In genomic region chr14:76810525-76810924, GRCh38 we compare ENCODE assay signal across 13 cellular contexts. TPM values are rescaled to one million over a fixed set of nuclear protein-coding genes. Genes with fewer than 3 reads are reported as not detected.
A peak's percentile ranks its signal among the peaks of the same experiment; 100 is the strongest.
DNase-seq lines count a peak whose midpoint lies in the region; ATAC-seq and TF ChIP-seq lines count a peak whose summit lies in the region.
"Had no signal": no experiment of that assay in that cellular context is flagged by ENCODE, and none has a peak within 500 bp of the region (broad histone marks: within the 10 kb centered on the region; RNA-seq: fewer than 3 reads in every experiment).

No MANE protein-coding gene starts in this region.

- H2AFZ ChIP-seq in PC-3 (ENCODE audit: low read length) (peak overlapping the region; percentile 7), parathyroid adenoma (no peak overlapping the region)

- CTCF ChIA-PET in PC-3 (lab: Charles Lee) = no interaction called here

- no peak overlapping the region for H3K27ac ChIP-seq in DOHH2 (ENCODE audit: low read depth, low read length)
- no peak overlapping the region for H3K27ac ChIP-seq in PC-3 (ENCODE audit: low read length)
- no peak overlapping the region for H3K27ac ChIP-seq in endodermal cell (ENCODE audit: low read depth, low read length)
- no peak overlapping the region for H3K27ac ChIP-seq in parathyroid adenoma

- WGBS in endodermal cell (ENCODE audit: insufficient coverage in 1 of 2, insufficient read length in 1 of 2), 2 experiments = 84 to 87% methylated on average over 3 of the region's 3 CpGs

- ATAC-seq in PC-3 = peak; percentile 3; the same call in 1 of the 2 replicates
- no peak for ATAC-seq in HG03139 (IDR thresholded peaks at IDR 0.05; ENCODE audit: unreplicated experiment)

- H3K4me1 ChIP-seq in DOHH2 (ENCODE audit: control insufficient read depth, low read length) (peaks cover 20% of the 10 kb centered on the region), PC-3 (ENCODE audit: insufficient read depth, low read length) (peaks cover 5% of the 10 kb centered on the region), endodermal cell (ENCODE audit: control insufficient read depth, insufficient read depth, low read length) (no peaks in the 10 kb centered on the region), parathyroid adenoma (peaks cover 7% of the 10 kb centered on the region)

- H3K27ac Mint-ChIP-seq in endodermal cell = no peak overlapping the region

- no peaks in the 10 kb centered on the region for H3K9me3 Mint-ChIP-seq in endodermal cell

- intact Hi-C loops in PC-3 (cut with micrococcal nuclease) = loop anchor here (5.0 kb wide), 2 partner anchors 48 to 152 kb away; partner anchors contain the start of gene VASH1

- H3K27me3 Mint-ChIP-seq in endodermal cell (ENCODE audit: insufficient read depth) = no peaks in the 10 kb centered on the region

- H3K4me2 ChIP-seq in DOHH2 (ENCODE audit: low read length) (peak overlapping the region; percentile 94), PC-3 (ENCODE audit: low read length) (peak overlapping the region; percentile 100), parathyroid adenoma (ENCODE audit: low read length) (no peak overlapping the region)

- H3K4me3 ChIP-seq in DOHH2 (ENCODE audit: low read length) (peak overlapping the region; percentile 91), PC-3 (ENCODE audit: low read length) (peak overlapping the region; percentile 93), endodermal cell (ENCODE audit: low read length) (peak overlapping the region; percentile 90), parathyroid adenoma (ENCODE audit: low read depth, low read length) (peak overlapping the region; percentile 28)

- DNase-seq in PC-3 = no peak
- DNase-seq in endodermal cell = no peak
- no peak for DNase-seq in NCI-H187 (lab: John Stamatoyannopoulos, UW)
- no peak for DNase-seq in NCI-H1417 (lab: John Stamatoyannopoulos, UW)
- DNase-seq in NK-92 (lab: John Stamatoyannopoulos, UW; ENCODE audit: unreplicated experiment) = no peak
- DNase-seq: activated effector memory CD4-positive, alpha-beta T cell treated with Interleukin-2 at 50 U/mL for 16 hours; NCI-H1930; SHP77 treated with DMSO at 0.1 percent for 48 hours; stimulated activated CD8-positive, alpha-beta memory T cell treated with anti-CD3 and anti-CD28 coated beads, Interleukin-4, amount 100 ng/mL, for 48 hours had no signal

- peaks cover 34% of the 10 kb centered on the region for H3K36me3 Mint-ChIP-seq in endodermal cell (ENCODE audit: low read depth)

- BruUV-seq in PC-3 (replicated peaks; lab: Mats Ljungman, UMichigan) = no TSS peak

- H3K9me2 ChIP-seq in DOHH2 (replicated peaks; ENCODE audit: control insufficient read depth, low read length) (no peaks in the 10 kb centered on the region), PC-3 (replicated peaks; ENCODE audit: low read length) (no peaks in the 10 kb centered on the region)

- H3K79me2 ChIP-seq in DOHH2 (ENCODE audit: control insufficient read depth, low read length) = peaks cover 30% of the 10 kb centered on the region
- peaks cover 27% of the 10 kb centered on the region for H3K79me2 ChIP-seq in PC-3 (ENCODE audit: low read length)
- peaks cover 17% of the 10 kb centered on the region for H3K79me2 ChIP-seq in parathyroid adenoma

- H3F3A ChIP-seq in DOHH2 (ENCODE audit: control insufficient read depth, insufficient read depth) = no peaks in the 10 kb centered on the region
- no peaks in the 10 kb centered on the region for H3F3A ChIP-seq in PC-3 (ENCODE audit: low read length, unreplicated experiment)

- H3K9ac ChIP-seq in PC-3 (ENCODE audit: low read length) (no peak overlapping the region; the same call in 1 of the 2 replicates), endodermal cell (ENCODE audit: extremely low read depth, low read length, poor library complexity, severe bottlenecking) (no peak overlapping the region), parathyroid adenoma (no peak overlapping the region)

- H3K36me3 ChIP-seq in DOHH2 (ENCODE audit: control insufficient read depth, low read length) (peaks cover 38% of the 10 kb centered on the region), PC-3 (ENCODE audit: low read depth, low read length) (peaks cover 16% of the 10 kb centered on the region), endodermal cell (ENCODE audit: control insufficient read depth, insufficient read depth, low read length) (peaks cover 37% of the 10 kb centered on the region), parathyroid adenoma (ENCODE audit: control insufficient read depth, insufficient read depth, low read length) (no peaks in the 10 kb centered on the region)

- H3K4me3 Mint-ChIP-seq in endodermal cell = peak overlapping the region; percentile 80

- peaks cover 17% of the 10 kb centered on the region for H3K4me1 Mint-ChIP-seq in endodermal cell

- no peaks in the 10 kb centered on the region for H4K20me1 ChIP-seq in DOHH2 (ENCODE audit: control insufficient read depth, insufficient read depth, low read depth, low read length)
- H4K20me1 ChIP-seq in PC-3 (ENCODE audit: low read length) = no peaks in the 10 kb centered on the region

- H3K9me3 ChIP-seq in DOHH2 (ENCODE audit: control insufficient read depth, insufficient read depth, low read length) (no peaks in the 10 kb centered on the region), PC-3 (ENCODE audit: low read length) (no peaks in the 10 kb centered on the region), endodermal cell (ENCODE audit: control insufficient read depth, low read length) (no peaks in the 10 kb centered on the region), parathyroid adenoma (ENCODE audit: control insufficient read depth, low read length) (no peaks in the 10 kb centered on the region)

- no peaks in the 10 kb centered on the region for H3K27me3 ChIP-seq in DOHH2 (ENCODE audit: control insufficient read depth, low read length)
- H3K27me3 ChIP-seq in PC-3 (ENCODE audit: low read length) = no peaks in the 10 kb centered on the region
- H3K27me3 ChIP-seq in endodermal cell (ENCODE audit: control insufficient read depth, insufficient read depth, low read length, poor library complexity, severe bottlenecking) = no peaks in the 10 kb centered on the region
- H3K27me3 ChIP-seq in parathyroid adenoma (ENCODE audit: control insufficient read depth, insufficient read depth, low read length) = no peaks in the 10 kb centered on the region

- POLR2A ChIA-PET in PC-3 (lab: Charles Lee; ENCODE audit: unreplicated experiment) = no interaction called here

- TF ChIP-seq CTCF in DOHH2 (IDR thresholded peaks at IDR 0.05; ENCODE audit: low read depth, low read length, poor library complexity, severe bottlenecking) = no peak
- TF ChIP-seq CTCF in PC-3 (conservative IDR thresholded peaks at IDR 0.05; ENCODE audit: low read depth, low read length) = no peak
- TF ChIP-seq CTCF in endodermal cell (conservative IDR thresholded peaks at IDR 0.05) = no peak
- TF ChIP-seq CTCF in parathyroid adenoma (IDR thresholded peaks at IDR 0.05) = no peak

RNA-seq across cellular contexts. Expression of gene ANGEL1, which starts 2.2 kb away (rescaled TPM):
- total RNA-seq in PC-3 (2014; rRNA removed) = 9.2 and 12.4 TPM in 2 replicates
- 10 to 100 TPM; 21.5 to 32.5 TPM for total RNA-seq in endodermal cell
- 26.1 TPM for polyA plus RNA-seq in endodermal cell (2013, experiment 1 of 2)
- 22.1 TPM for polyA plus RNA-seq in endodermal cell (2013, experiment 2 of 2)

RNA-seq across cellular contexts. Expression of gene LRRC74A, which starts 15.7 kb away (rescaled TPM):
- total RNA-seq in PC-3 (2014; rRNA removed) (not detected in 2 replicates), endodermal cell (not detected)
- not detected for polyA plus RNA-seq in endodermal cell (2013, experiment 1 of 2)
- polyA plus RNA-seq in endodermal cell (2013, experiment 2 of 2) = not detected
- total RNA-seq: omental fat pad had no signal

RNA-seq across cellular contexts. Expression of gene VASH1, which starts 49.3 kb away (rescaled TPM):
- total RNA-seq in PC-3 (2014; rRNA removed) (1.3 and 1.8 TPM in 2 replicates), endodermal cell (10 to 100 TPM; 10.3 to 19.8 TPM)
- 39.3 TPM for polyA plus RNA-seq in endodermal cell (2013, experiment 1 of 2)
- 42.6 TPM for polyA plus RNA-seq in endodermal cell (2013, experiment 2 of 2)

Comparison
In these comparisons a context has a peak if more than half of its experiments do, and no peak if none do; other contexts are left out.
1. H3K4me3 ChIP-seq: peak in every context shown above with its lines; median percentile 93 in PC-3; 91 in DOHH2; 90 in endodermal cell; 28 in parathyroid adenoma.